Comparison of ENCODE assay signal across 9 cellular contexts in the genomic region with DNA sequence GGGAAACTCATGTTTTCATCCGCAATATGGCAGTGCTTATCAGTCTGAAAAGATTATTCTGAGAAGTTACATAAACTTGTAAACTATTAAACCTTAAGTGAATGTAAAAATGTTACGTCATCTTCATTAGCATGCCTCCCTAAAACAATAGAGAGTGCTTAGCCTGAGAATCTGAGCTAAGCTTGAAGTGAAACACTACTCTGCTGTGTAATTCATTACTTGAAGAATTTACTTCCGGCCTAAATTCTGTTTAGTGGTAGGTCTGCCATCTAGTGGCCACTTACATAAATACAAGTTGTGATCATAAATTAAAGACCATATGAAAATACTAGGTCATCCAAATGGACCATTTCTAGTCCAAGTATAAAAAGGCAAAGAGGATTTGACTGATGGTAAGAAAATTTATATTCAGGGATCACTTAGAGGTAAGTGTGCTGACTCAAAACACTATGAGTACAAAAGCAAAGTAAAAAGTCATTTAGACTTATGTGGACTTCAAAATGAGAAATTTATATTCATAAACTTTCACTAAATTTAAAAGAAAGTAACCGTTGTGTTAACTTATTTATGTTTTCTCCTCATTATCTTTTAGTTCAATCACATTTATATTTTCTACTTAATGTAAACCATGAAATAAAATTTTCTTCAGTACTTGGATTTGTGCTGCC.
A peak's percentile ranks its signal among the peaks of the same experiment; 100 is the strongest.
DNase-seq lines count a peak whose midpoint lies in the region; ATAC-seq, FAIRE-seq and TF ChIP-seq lines count a peak whose summit lies in the region.
"Had no signal": no experiment of that assay in that cellular context is flagged by ENCODE, and none has a peak within 500 bp of the region (broad histone marks: within the 10 kb centered on the region; RNA-seq: fewer than 3 reads in every experiment).

No MANE protein-coding gene starts in this region.

- H3K79me2 ChIP-seq in mammary epithelial cell (ENCODE audit: insufficient read depth, low read length) (no peaks in the 10 kb centered on the region), keratinocyte (ENCODE audit: control insufficient read depth, insufficient read depth, low read length) (no peaks in the 10 kb centered on the region)

- TF ChIP-seq POLR2A in testis (IDR thresholded peaks at IDR 0.05), result no peak

- CTCF ChIA-PET in mammary epithelial cell (lab: Charles Lee; ENCODE audit: low non-redundant PET), result no interaction called here

- no peak overlapping the region for H3K4me3 ChIP-seq in mammary epithelial cell (replicated peaks in 1 of 3; ENCODE audit: insufficient read depth in 1 of 3, low read depth in 2 of 3, low read length in 3 of 3)
- H3K4me3 ChIP-seq in keratinocyte (ENCODE audit: control insufficient read depth in 2 of 3, extremely low read depth in 1 of 3, insufficient read depth in 2 of 3, low read depth in 1 of 3, low read length in 3 of 3), result no peak overlapping the region
- H3K4me3 ChIP-seq in testis, result peak overlapping the region in 1 of 2 donors; percentile 38
- H3K4me3 ChIP-seq: BLaER1 treated with 17β-estradiol and CSF1 and Interleukin-3, amounts not matched to agents 10 nM and 100 nM had no signal

- no peaks in the 10 kb centered on the region for H3K9me1 ChIP-seq in keratinocyte (ENCODE audit: control insufficient read depth, extremely low read depth, insufficient read depth, low read length)

- peak overlapping the region; percentile 21 for H2AFZ ChIP-seq in mammary epithelial cell (ENCODE audit: low read depth, low read length)
- peak overlapping the region; percentile 8 for H2AFZ ChIP-seq in keratinocyte (ENCODE audit: control insufficient read depth, low read length)

- FAIRE-seq in keratinocyte (lab: Jason Lieb, UNC), result no peak

- H3K27ac ChIP-seq in mammary epithelial cell (ENCODE audit: insufficient read depth, low read depth, low read length), result no peak overlapping the region
- no peak overlapping the region for H3K27ac ChIP-seq in keratinocyte (ENCODE audit: control insufficient read depth, insufficient read depth, low read length)
- no peak overlapping the region for H3K27ac ChIP-seq in testis
- H3K27ac ChIP-seq: BLaER1 treated with 17β-estradiol and CSF1 and Interleukin-3, amounts not matched to agents 10 nM and 100 nM had no signal

- peak; percentile 53 to 60 for TF ChIP-seq CTCF in mammary epithelial cell (conservative IDR thresholded peaks at IDR 0.05 in 1 of 2, IDR thresholded peaks at IDR 0.05 in 1 of 2; ENCODE audit: extremely low read depth in 1 of 2, insufficient read depth in 1 of 2, low read depth in 1 of 2, low read length in 2 of 2)
- TF ChIP-seq CTCF in keratinocyte (optimal IDR thresholded peaks at IDR 0.05 in 1 of 3, IDR thresholded peaks at IDR 0.05 in 1 of 3, conservative IDR thresholded peaks at IDR 0.05 in 1 of 3; ENCODE audit: extremely low read depth in 1 of 3, insufficient read depth in 2 of 3, low read length in 3 of 3), result peak in 2 of 3 experiments; percentile 17 to 41
- peak; percentile 69 to 85 (median 75) for TF ChIP-seq CTCF in testis (IDR thresholded peaks at IDR 0.05)

- dilution Hi-C loops in mammary epithelial cell (cut with HindIII; ENCODE audit: low sequenced_read_pairs), result no loop called here
- dilution Hi-C loops in keratinocyte (cut with MboI; ENCODE audit: extremely low pct_ligation_motif_present, low sequenced_read_pairs), result no loop called here

- no TSS peak for BruUV-seq in mammary epithelial cell (replicated peaks; lab: Mats Ljungman, UMichigan)

- H4K20me1 ChIP-seq in mammary epithelial cell (ENCODE audit: insufficient read depth, low read length) (no peaks in the 10 kb centered on the region), keratinocyte (ENCODE audit: control insufficient read depth, extremely low read depth, insufficient read depth, low read length) (no peaks in the 10 kb centered on the region)
- H4K20me1 ChIP-seq: BLaER1 treated with 17β-estradiol and CSF1 and Interleukin-3, amounts not matched to agents 10 nM and 100 nM had no signal

- intact Hi-C loops in mammary epithelial cell (cut with micrococcal nuclease) (loop anchor here (2.0 to 10.0 kb wide), 2 partner anchors 444 to 822 kb away; no protein-coding TSS in a partner anchor), testis (cut with DNase I; ENCODE audit: low total_unique reads) (no loop called here)

- no peaks in the 10 kb centered on the region for H3K36me3 ChIP-seq in mammary epithelial cell (ENCODE audit: insufficient read depth, low read length)
- no peaks in the 10 kb centered on the region for H3K36me3 ChIP-seq in keratinocyte (ENCODE audit: control insufficient read depth in 2 of 2, extremely low read depth in 1 of 2, insufficient read depth in 2 of 2, low read length in 2 of 2)
- no peaks in the 10 kb centered on the region for H3K36me3 ChIP-seq in testis (ENCODE audit: low read depth, missing control alignments)
- H3K36me3 ChIP-seq: BLaER1 treated with 17β-estradiol and CSF1 and Interleukin-3, amounts not matched to agents 10 nM and 100 nM had no signal

- no peak overlapping the region for H3K9ac ChIP-seq in mammary epithelial cell (ENCODE audit: insufficient read depth, low read length)
- no peak overlapping the region for H3K9ac ChIP-seq in keratinocyte (ENCODE audit: control insufficient read depth, extremely low read depth, insufficient read depth, low read length)
- H3K9ac ChIP-seq: BLaER1 treated with 17β-estradiol and CSF1 and Interleukin-3, amounts not matched to agents 10 nM and 100 nM had no signal

- H3K4me1 ChIP-seq in mammary epithelial cell (ENCODE audit: insufficient read depth, low read length), result no peaks in the 10 kb centered on the region
- no peaks in the 10 kb centered on the region for H3K4me1 ChIP-seq in keratinocyte (ENCODE audit: control insufficient read depth, extremely low read depth, insufficient read depth, low read length)
- no peaks in the 10 kb centered on the region for H3K4me1 ChIP-seq in testis

- H3K4me2 ChIP-seq in mammary epithelial cell (ENCODE audit: insufficient read depth, low read depth, low read length) (no peak overlapping the region), keratinocyte (ENCODE audit: control insufficient read depth, extremely low read depth, insufficient read depth, low read depth, low read length) (no peak overlapping the region)
- H3K4me2 ChIP-seq: BLaER1 treated with 17β-estradiol and CSF1 and Interleukin-3, amounts not matched to agents 10 nM and 100 nM had no signal

- H3K9me3 ChIP-seq in mammary epithelial cell (replicated peaks; ENCODE audit: insufficient read depth, low read length), result no peaks in the 10 kb centered on the region
- no peaks in the 10 kb centered on the region for H3K9me3 ChIP-seq in keratinocyte (ENCODE audit: control insufficient read depth, low read depth, low read length)
- no peaks in the 10 kb centered on the region for H3K9me3 ChIP-seq in testis
- H3K9me3 ChIP-seq: BLaER1 treated with 17β-estradiol and CSF1 and Interleukin-3, amounts not matched to agents 10 nM and 100 nM had no signal

- in situ Hi-C loops in mammary epithelial cell (cut with MboI; ENCODE audit: low sequenced_read_pairs in 2 of 2), result no loop called here

- 34% methylated on average over 4 of the region's 4 CpGs for WGBS in mammary epithelial cell (ENCODE audit: low coverage, missing lambda C conversion rate)
- WGBS in testis, 2 donors, result 15 to 21% methylated on average over 4 of the region's 4 CpGs

- ATAC-seq in GM19455 (IDR thresholded peaks at IDR 0.05; ENCODE audit: unreplicated experiment) (peak; percentile 95), HG03432 (IDR thresholded peaks at IDR 0.05; ENCODE audit: unreplicated experiment) (peak; percentile 90)

- peak; percentile 8 for DNase-seq in NCI-H1105 treated with DMSO at 0.1 percent for 48 hours (lab: John Stamatoyannopoulos, UW)
- DNase-seq in NCI-H1105 (lab: John Stamatoyannopoulos, UW), result no peak
- peak; percentile 61 for DNase-seq in NCI-H82 (lab: John Stamatoyannopoulos, UW)
- peak; percentile 40 for DNase-seq in mammary epithelial cell
- no peak for DNase-seq in keratinocyte (ENCODE audit: low read depth, low spot score)
- DNase-seq in testis, result peak; percentile 27

- H3K27me3 ChIP-seq in mammary epithelial cell (ENCODE audit: insufficient read depth, low read length) (no peaks in the 10 kb centered on the region), keratinocyte (ENCODE audit: control insufficient read depth, extremely low read depth, insufficient read depth, low read length) (no peaks in the 10 kb centered on the region), testis (no peaks in the 10 kb centered on the region)
- H3K27me3 ChIP-seq: BLaER1 treated with 17β-estradiol and CSF1 and Interleukin-3, amounts not matched to agents 10 nM and 100 nM had no signal

Comparison
In these comparisons a context has a peak if more than half of its experiments do, and no peak if none do; other contexts are left out.
1. DNase-seq: peak in NCI-H1105 treated with DMSO at 0.1 percent for 48 hours (single experiment), NCI-H82 (single experiment), mammary epithelial cell (single experiment) and testis (single experiment); none in NCI-H1105 (single experiment) and keratinocyte (single experiment).
2. Peak in every context shown above with its lines, with median percentiles within 50 percentile points of each other: CTCF ChIP-seq.